Comparison of ENCODE assay signal across 27 cellular contexts in the genomic region with DNA sequence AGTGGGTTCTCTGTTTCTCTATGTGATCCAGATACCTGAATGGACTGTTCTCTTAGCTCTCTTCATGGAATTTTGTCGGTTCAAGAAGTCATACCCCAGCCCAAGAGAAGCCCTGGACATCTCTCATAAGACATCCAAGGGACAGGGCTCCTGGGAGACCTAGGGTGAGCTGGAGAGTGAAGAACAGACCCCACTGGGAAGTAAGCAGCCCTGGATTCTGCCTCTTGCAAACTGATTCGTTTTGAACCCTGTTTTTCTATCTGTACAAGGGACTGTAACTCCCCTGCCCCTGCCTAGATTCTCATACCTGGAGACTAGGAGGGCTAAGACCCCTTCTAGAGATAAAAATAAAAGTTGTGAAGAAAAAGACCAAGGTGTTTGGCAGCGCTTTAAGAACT. TPM values are rescaled to one million over a fixed set of nuclear protein-coding genes. Genes with fewer than 3 reads are reported as not detected.
DNase-seq lines count a peak whose midpoint lies in the region; ATAC-seq, FAIRE-seq and TF ChIP-seq lines count a peak whose summit lies in the region.
"Had no signal": no experiment of that assay in that cellular context is flagged by ENCODE, and none has a peak within 500 bp of the region (broad histone marks: within the 10 kb centered on the region; RNA-seq: fewer than 3 reads in every experiment).

No MANE protein-coding gene starts in this region.

- no peaks in the 10 kb centered on the region for H3K36me3 Mint-ChIP-seq in CD8-positive, alpha-beta T cell
- H3K36me3 Mint-ChIP-seq in activated naive CD8-positive, alpha-beta T cell treated with anti-CD3 and anti-CD28 coated beads, Interleukin-2, amount 50 U/mL, for 24 hours (ENCODE audit: low read depth): no peaks in the 10 kb centered on the region

- intact Hi-C loops in CD8-positive, alpha-beta T cell (cut with DNase I, micrococcal nuclease): no loop called here
- intact Hi-C loops in spleen (cut with DNase I; ENCODE audit: low total_unique reads): no loop called here

- no peaks in the 10 kb centered on the region for H3K9me3 Mint-ChIP-seq in CD8-positive, alpha-beta T cell
- no peaks in the 10 kb centered on the region for H3K9me3 Mint-ChIP-seq in activated naive CD8-positive, alpha-beta T cell treated with anti-CD3 and anti-CD28 coated beads, Interleukin-2, amount 50 U/mL, for 24 hours
- H3K9me3 Mint-ChIP-seq: activated T-helper 17 cell treated with anti-CD3 and anti-CD28 coated beads, Interleukin-2, amount 50 U/mL, for 72 hours; nephron had no signal

- no peaks in the 10 kb centered on the region for H3K27me3 Mint-ChIP-seq in CD8-positive, alpha-beta T cell (ENCODE audit: low read depth)
- H3K27me3 Mint-ChIP-seq in activated naive CD8-positive, alpha-beta T cell treated with anti-CD3 and anti-CD28 coated beads, Interleukin-2, amount 50 U/mL, for 24 hours: peaks cover 31% of the 10 kb centered on the region

- H3K27ac Mint-ChIP-seq in CD8-positive, alpha-beta T cell: peak overlapping the region; percentile 65
- peak overlapping the region; percentile 74 for H3K27ac Mint-ChIP-seq in activated naive CD8-positive, alpha-beta T cell treated with anti-CD3 and anti-CD28 coated beads, Interleukin-2, amount 50 U/mL, for 24 hours
- H3K27ac Mint-ChIP-seq: activated T-helper 17 cell treated with anti-CD3 and anti-CD28 coated beads, Interleukin-2, amount 50 U/mL, for 72 hours; nephron; progenitor cell of endocrine pancreas had no signal

- H3K36me3 ChIP-seq in CD8-positive, alpha-beta T cell (ENCODE audit: insufficient read depth, low read length): no peaks in the 10 kb centered on the region
- H3K36me3 ChIP-seq in spleen: no peaks in the 10 kb centered on the region

- H3K4me3 Mint-ChIP-seq in CD8-positive, alpha-beta T cell: peak overlapping the region; percentile 59
- peak overlapping the region; percentile 57 for H3K4me3 Mint-ChIP-seq in activated naive CD8-positive, alpha-beta T cell treated with anti-CD3 and anti-CD28 coated beads, Interleukin-2, amount 50 U/mL, for 24 hours
- H3K4me3 Mint-ChIP-seq: activated T-helper 17 cell treated with anti-CD3 and anti-CD28 coated beads, Interleukin-2, amount 50 U/mL, for 72 hours had no signal

- TF ChIP-seq POLR2A in spleen (IDR thresholded peaks at IDR 0.05): no peak

- no peak overlapping the region for H3K4me3 ChIP-seq in CD8-positive, alpha-beta T cell (ENCODE audit: low read depth, low read length)
- H3K4me3 ChIP-seq in spleen: peak overlapping the region in 1 of 8 donors; percentile 29
- H3K4me3 ChIP-seq: dorsolateral prefrontal cortex had no signal

- DNase-seq in CD8-positive, alpha-beta T cell: no peak
- peak; percentile 77 for DNase-seq in KG1 (lab: John Stamatoyannopoulos, UW)
- DNase-seq in activated naive CD8-positive, alpha-beta T cell treated with anti-CD3 and anti-CD28 coated beads, Interleukin-2, amount 50 U/mL, for 24 hours: no peak
- DNase-seq in spleen: no peak
- no peak for DNase-seq in RCC 7860 (ENCODE audit: low spot score)
- DNase-seq in activated CD8-positive, alpha-beta memory T cell treated with anti-CD3 and anti-CD28 coated beads, Interleukin-2, amount 50 U/mL, for 4 hours: no peak
- DNase-seq in HuH-7 (ENCODE audit: low spot score): no peak
- DNase-seq: activated CD4-positive, alpha-beta T cell treated with anti-CD3 and anti-CD28 coated beads, Interleukin-2, amount 50 U/mL, for 48 hours; DMS79 treated with DMSO at 0.1 percent for 48 hours; dorsolateral prefrontal cortex; erythroblast; kidney glomerular epithelial cell; NCI-H524 treated with DMSO at 0.1 percent for 48 hours; SHP77 treated with DMSO at 0.1 percent for 48 hours; stimulated activated CD4-positive, alpha-beta T cell treated with anti-CD3 and anti-CD28 coated beads, Interleukin-2, amount 100 ng/mL, for 48 hours had no signal

- CTCF ChIA-PET in CD8-positive, alpha-beta T cell (lab: Charles Lee): no interaction called here

- FAIRE-seq in RCC 7860 (lab: Jason Lieb, UNC): no peak
- FAIRE-seq: bronchial epithelial cell, frontal cortex, H1 had no signal

- no peak for ATAC-seq in CD8-positive, alpha-beta T cell
- ATAC-seq in activated naive CD8-positive, alpha-beta T cell treated with anti-CD3 and anti-CD28 coated beads, Interleukin-2, amount 50 U/mL, for 24 hours: no peak
- no peak for ATAC-seq in HG02798 (IDR thresholded peaks at IDR 0.05; ENCODE audit: poor library complexity, unreplicated experiment)

- no peak overlapping the region for H3K27ac ChIP-seq in CD8-positive, alpha-beta T cell (ENCODE audit: low read depth, low read length)
- H3K27ac ChIP-seq in spleen: peak overlapping the region in 7 of 8 donors; percentile 41 to 72 (median 66)
- H3K27ac ChIP-seq: VCaP had no signal

- no peaks in the 10 kb centered on the region for H3K27me3 ChIP-seq in CD8-positive, alpha-beta T cell (ENCODE audit: insufficient read depth, low read length)
- peaks cover 0 to 4% (median 0%) of the 10 kb centered on the region in 7 donors for H3K27me3 ChIP-seq in spleen (replicated peaks in 1 of 7)

- TF ChIP-seq CTCF in CD8-positive, alpha-beta T cell (IDR thresholded peaks at IDR 0.05): no peak
- no peak for TF ChIP-seq CTCF in spleen (IDR thresholded peaks at IDR 0.05 in 8 of 11, conservative IDR thresholded peaks at IDR 0.05 in 3 of 11)

- POLR2A ChIA-PET in CD8-positive, alpha-beta T cell (lab: Charles Lee): no interaction called here

- H3K9me3 ChIP-seq in CD8-positive, alpha-beta T cell (ENCODE audit: low read length): no peaks in the 10 kb centered on the region
- H3K9me3 ChIP-seq in spleen: no peaks in the 10 kb centered on the region

- H3K4me1 Mint-ChIP-seq in CD8-positive, alpha-beta T cell (ENCODE audit: low read depth): peaks cover 66% of the 10 kb centered on the region
- peaks cover 64% of the 10 kb centered on the region for H3K4me1 Mint-ChIP-seq in activated naive CD8-positive, alpha-beta T cell treated with anti-CD3 and anti-CD28 coated beads, Interleukin-2, amount 50 U/mL, for 24 hours

- H3K4me1 ChIP-seq in CD8-positive, alpha-beta T cell (ENCODE audit: insufficient read depth, low read length): peaks cover 15% of the 10 kb centered on the region
- H3K4me1 ChIP-seq in spleen: peaks cover 0 to 87% (median 56%) of the 10 kb centered on the region in 6 donors

- WGBS in spleen, 5 donors: 41 to 56% (median 50%) methylated on average over 3 of the region's 3 CpGs

RNA-seq across cellular contexts. Expression of gene CCL3L1, which starts 0.5 kb away (rescaled TPM):
- 1 to 10 TPM; 6.2 to 7.5 TPM for total RNA-seq in CD8-positive, alpha-beta T cell
- total RNA-seq in spleen: 1 to 10 TPM in 5 of 7 donors, under 1 TPM in 1, not detected in 1; 0.51 to 8.2 (median 3.7) TPM
- 1 to 10 TPM in 2 of 3 donors, under 1 TPM in 1; 0.93 to 2.0 (median 1.1) TPM for polyA plus RNA-seq in spleen
- total RNA-seq: bronchial epithelial cell, H1, HT1080 had no signal
- polyA plus RNA-seq: AG04450 had no signal

RNA-seq across cellular contexts. Expression of gene CCL4L2, which starts 14.8 kb away (rescaled TPM):
- 1 to 10 TPM; 6.6 to 6.9 TPM for total RNA-seq in CD8-positive, alpha-beta T cell
- 10 to 100 TPM in 3 of 7 donors, 1 to 10 TPM in 3, not detected in 1; 6.4 to 22.2 (median 14.9) TPM for total RNA-seq in spleen
- 1 to 10 TPM; 2.3 to 8.5 (median 3.5) TPM for polyA plus RNA-seq in spleen
- total RNA-seq: bronchial epithelial cell, H1, HT1080, progenitor cell of endocrine pancreas, subcutaneous adipose tissue had no signal
- polyA plus RNA-seq: AG04450, H1 had no signal

RNA-seq across cellular contexts. Expression of gene TBC1D3B, which starts 19.7 kb away (rescaled TPM):
- total RNA-seq in CD8-positive, alpha-beta T cell: 1 to 10 TPM; 4.6 to 5.4 TPM
- total RNA-seq in spleen: 10 to 100 TPM in 4 of 7 donors, 1 to 10 TPM in 2, not detected in 1; 4.3 to 13.5 (median 11.3) TPM
- polyA plus RNA-seq in spleen: 1 to 10 TPM; 1.3 to 4.3 (median 3.3) TPM
- total RNA-seq: HT1080, skeletal muscle tissue had no signal
